Comparison of ENCODE assay signal across 7 cellular contexts in genomic region chr1:23168462-23169218, GRCh38.
DNase-seq lines count a peak whose midpoint lies in the region; ATAC-seq lines count a peak whose summit lies in the region.

Gene LUZP1, minus strand, starts transcription at chr1:23168856.

- DNase-seq in NCI-H526 treated with DMSO at 0.1 percent for 48 hours (lab: John Stamatoyannopoulos, UW), result peak; percentile 37
- DNase-seq in activated CD4-positive, alpha-beta T cell treated with anti-CD3 and anti-CD28 coated beads, Interleukin-2, amount 50 U/mL, for 24 hours (ENCODE audit: low read depth in 1 of 2, low spot score in 1 of 2), result peak; percentile 82 to 88
- peak; percentile 22 for DNase-seq in cortex of kidney (lab: John Stamatoyannopoulos, UW)
- DNase-seq in left kidney (ENCODE audit: low read depth, low spot score), result peak; percentile 93
- DNase-seq in stimulated activated CD4-positive, alpha-beta T cell treated with anti-CD3 and anti-CD28 coated beads, Interleukin-1b, Interleukin-23, amount 100 ng/mL, for 48 hours, result peak; percentile 87

- peak; percentile 66 for ATAC-seq in GM18502 (IDR thresholded peaks at IDR 0.05; ENCODE audit: poor library complexity, unreplicated experiment)
- peak; percentile 70 for ATAC-seq in HG03175 (IDR thresholded peaks at IDR 0.05; ENCODE audit: unreplicated experiment)

Comparison
In these comparisons a context has a peak if more than half of its experiments do, and no peak if none do; other contexts are left out.
1. Peak in every context shown above with its lines: DNase-seq and ATAC-seq.
2. DNase-seq: peak in every context shown above with its lines; median percentile 93 in left kidney; 87 in stimulated activated CD4-positive, alpha-beta T cell treated with anti-CD3 and anti-CD28 coated beads, Interleukin-1b, Interleukin-23, amount 100 ng/mL, for 48 hours; 85 in activated CD4-positive, alpha-beta T cell treated with anti-CD3 and anti-CD28 coated beads, Interleukin-2, amount 50 U/mL, for 24 hours; 37 in NCI-H526 treated with DMSO at 0.1 percent for 48 hours; 22 in cortex of kidney.